35 cellular contexts compared by ENCODE assay signal in the genomic region with DNA sequence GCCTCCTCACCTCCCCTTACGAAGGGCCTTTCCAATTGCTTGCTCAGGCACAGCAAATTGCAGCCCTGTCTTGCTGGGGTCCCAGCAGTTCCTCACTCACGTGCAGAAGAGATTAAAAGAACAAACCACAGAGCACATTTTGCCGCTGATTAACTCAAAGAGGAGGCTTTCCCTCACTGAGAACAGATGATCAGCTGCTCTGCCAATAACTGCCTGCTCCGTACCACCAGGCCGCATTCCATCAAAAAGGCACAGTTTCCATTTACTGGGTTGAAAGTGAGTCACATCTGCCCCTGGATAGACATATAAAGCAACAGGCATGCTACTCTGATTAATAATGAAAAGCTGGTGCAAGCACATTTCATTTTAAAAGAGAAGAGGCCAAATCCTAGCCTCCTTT.
DNase-seq lines count a peak whose midpoint lies in the region; ATAC-seq and TF ChIP-seq lines count a peak whose summit lies in the region.
"Had no signal": no experiment of that assay in that cellular context is flagged by ENCODE, and none has a peak within 500 bp of the region (broad histone marks: within the 10 kb centered on the region; RNA-seq: fewer than 3 reads in every experiment).

No MANE protein-coding gene starts in this region.

- peaks cover 3% of the 10 kb centered on the region for H3K9me3 Mint-ChIP-seq in neural progenitor cell
- no peaks in the 10 kb centered on the region for H3K9me3 Mint-ChIP-seq in progenitor cell of endocrine pancreas (ENCODE audit: low read depth)
- peaks cover 0 to 25% (median 10%) of the 10 kb centered on the region in 11 donors for H3K9me3 Mint-ChIP-seq in naive thymus-derived CD4-positive, alpha-beta T cell

- peaks cover 10% of the 10 kb centered on the region for H3K27me3 Mint-ChIP-seq in neural progenitor cell (ENCODE audit: insufficient read depth, low read depth)
- H3K27me3 Mint-ChIP-seq in progenitor cell of endocrine pancreas: no peaks in the 10 kb centered on the region
- H3K27me3 Mint-ChIP-seq in naive thymus-derived CD4-positive, alpha-beta T cell: no peaks in the 10 kb centered on the region
- H3K27me3 Mint-ChIP-seq: B cell; CD4-positive, alpha-beta memory T cell; CD4-positive, alpha-beta T cell; CD4-positive, CD25-positive, alpha-beta regulatory T cell; CD8-positive, alpha-beta memory T cell had no signal

- H3K9me3 ChIP-seq in SJCRH30 (replicated peaks) (no peaks in the 10 kb centered on the region; the same call in 1 of the 2 replicates), neural progenitor cell (ENCODE audit: low read depth) (no peaks in the 10 kb centered on the region)
- H3K9me3 ChIP-seq in naive thymus-derived CD4-positive, alpha-beta T cell (ENCODE audit: control insufficient read depth in 2 of 3, low read length in 3 of 3): no peaks in the 10 kb centered on the region
- H3K9me3 ChIP-seq: A549; BE2C; BLaER1; BLaER1 treated with 17β-estradiol and CSF1 and Interleukin-3, amounts not matched to agents 10 nM and 100 nM; Caco-2 had no signal

- DNase-seq in SJCRH30 (peak; percentile 81 to 90), astrocyte of the hippocampus (ENCODE audit: low read depth, low spot score) (peak; percentile 56), neural progenitor cell (ENCODE audit: low spot score) (peak; percentile 20), progenitor cell of endocrine pancreas (ENCODE audit: low spot score, unreplicated experiment) (no peak), NCI-H345 treated with DMSO at 0.1 percent for 48 hours (lab: John Stamatoyannopoulos, UW; ENCODE audit: unreplicated experiment) (no peak), iPS-NIHi7 (ENCODE audit: extremely low spot score) (no peak)
- DNase-seq in activated CD8-positive, alpha-beta memory T cell treated with anti-CD3 and anti-CD28 coated beads, Interleukin-2, amount 50 U/mL, for 4 hours: no peak
- no peak for DNase-seq in naive thymus-derived CD4-positive, alpha-beta T cell
- DNase-seq: 8988T; ACHN; AML-193; BE2C; C1 segment of cervical spinal cord; Caco-2; Calu3; CD4-positive, alpha-beta memory T cell; CD4-positive, alpha-beta T cell; CD4-positive, CD25-positive, alpha-beta regulatory T cell; CD8-positive, alpha-beta memory T cell; CD8-positive, alpha-beta T cell; COR-L47; DMS 273 treated with DMSO at 0.1 percent for 48 hours; DMS153; DMS53; DMS79; DMS79 treated with DMSO at 0.1 percent for 48 hours; DND-41; EL had no signal

- H3K79me2 ChIP-seq in neural progenitor cell (ENCODE audit: low read depth): no peaks in the 10 kb centered on the region

- H3K36me3 ChIP-seq in SJCRH30: no peaks in the 10 kb centered on the region
- no peaks in the 10 kb centered on the region for H3K36me3 ChIP-seq in neural progenitor cell
- H3K36me3 ChIP-seq in naive thymus-derived CD4-positive, alpha-beta T cell (ENCODE audit: control insufficient read depth in 2 of 3, insufficient read depth in 3 of 3, low read length in 3 of 3): no peaks in the 10 kb centered on the region
- H3K36me3 ChIP-seq: BE2C; BLaER1; BLaER1 treated with 17β-estradiol and CSF1 and Interleukin-3, amounts not matched to agents 10 nM and 100 nM had no signal

- H3K4me3 Mint-ChIP-seq in neural progenitor cell (no peak overlapping the region), progenitor cell of endocrine pancreas (ENCODE audit: low read depth) (no peak overlapping the region)
- no peak overlapping the region for H3K4me3 Mint-ChIP-seq in naive thymus-derived CD4-positive, alpha-beta T cell
- H3K4me3 Mint-ChIP-seq: B cell; CD14-positive monocyte; CD4-positive, alpha-beta memory T cell; CD4-positive, alpha-beta T cell; CD4-positive, CD25-positive, alpha-beta regulatory T cell; CD8-positive, alpha-beta memory T cell; CD8-positive, alpha-beta T cell had no signal

- H3F3A ChIP-seq in neural progenitor cell (ENCODE audit: low read depth): no peaks in the 10 kb centered on the region

- H3K27me3 ChIP-seq in SJCRH30 (no peaks in the 10 kb centered on the region), neural progenitor cell (no peaks in the 10 kb centered on the region)
- no peaks in the 10 kb centered on the region for H3K27me3 ChIP-seq in naive thymus-derived CD4-positive, alpha-beta T cell (ENCODE audit: control insufficient read depth in 2 of 2, insufficient read depth in 2 of 2, low read length in 2 of 2)
- H3K27me3 ChIP-seq: BE2C; BLaER1; BLaER1 treated with 17β-estradiol and CSF1 and Interleukin-3, amounts not matched to agents 10 nM and 100 nM had no signal

- H3K27ac ChIP-seq in SJCRH30 (peak overlapping the region; percentile 62), neural progenitor cell (no peak overlapping the region)
- H3K27ac ChIP-seq in naive thymus-derived CD4-positive, alpha-beta T cell (ENCODE audit: low read depth, low read length): no peak overlapping the region
- H3K27ac ChIP-seq: 22Rv1; A549; BLaER1; BLaER1 treated with 17β-estradiol and CSF1 and Interleukin-3, amounts not matched to agents 10 nM and 100 nM; C4-2B had no signal

- intact Hi-C loops in naive thymus-derived CD4-positive, alpha-beta T cell (cut with micrococcal nuclease): no loop called here

- peaks cover 13% of the 10 kb centered on the region for H3K4me1 Mint-ChIP-seq in neural progenitor cell
- peaks cover 27% of the 10 kb centered on the region for H3K4me1 Mint-ChIP-seq in progenitor cell of endocrine pancreas (ENCODE audit: low read depth)
- H3K4me1 Mint-ChIP-seq in naive thymus-derived CD4-positive, alpha-beta T cell: peaks cover 0 to 1% (median 0%) of the 10 kb centered on the region in 7 donors
- H3K4me1 Mint-ChIP-seq: B cell; CD14-positive monocyte; CD4-positive, alpha-beta memory T cell; CD4-positive, CD25-positive, alpha-beta regulatory T cell; CD8-positive, alpha-beta memory T cell had no signal

- no peaks in the 10 kb centered on the region for H4K20me1 ChIP-seq in neural progenitor cell (ENCODE audit: low read depth)
- H4K20me1 ChIP-seq: BLaER1; BLaER1 treated with 17β-estradiol and CSF1 and Interleukin-3, amounts not matched to agents 10 nM and 100 nM had no signal

- POLR2A ChIA-PET in naive thymus-derived CD4-positive, alpha-beta T cell (lab: Charles Lee): no interaction called here

- no peak overlapping the region for H3K4me2 ChIP-seq in neural progenitor cell
- H3K4me2 ChIP-seq: A549; BLaER1; BLaER1 treated with 17β-estradiol and CSF1 and Interleukin-3, amounts not matched to agents 10 nM and 100 nM had no signal

- H3K4me1 ChIP-seq in SJCRH30 (peaks cover 37% of the 10 kb centered on the region), neural progenitor cell (no peaks in the 10 kb centered on the region)
- H3K4me1 ChIP-seq in naive thymus-derived CD4-positive, alpha-beta T cell (ENCODE audit: control insufficient read depth in 2 of 2, insufficient read depth in 2 of 2, low read length in 2 of 2): no peaks in the 10 kb centered on the region
- H3K4me1 ChIP-seq: A549, BE2C, BLaER1, Caco-2 had no signal

- H2AFZ ChIP-seq in neural progenitor cell (replicated peaks): no peak overlapping the region

- no peak overlapping the region for H3K9ac ChIP-seq in neural progenitor cell
- H3K9ac ChIP-seq: BLaER1; BLaER1 treated with 17β-estradiol and CSF1 and Interleukin-3, amounts not matched to agents 10 nM and 100 nM had no signal

- H3K4me3 ChIP-seq in SJCRH30 (no peak overlapping the region), neural progenitor cell (no peak overlapping the region)
- no peak overlapping the region for H3K4me3 ChIP-seq in naive thymus-derived CD4-positive, alpha-beta T cell (ENCODE audit: low read length)
- H3K4me3 ChIP-seq: A549; BLaER1; BLaER1 treated with 17β-estradiol and CSF1 and Interleukin-3, amounts not matched to agents 10 nM and 100 nM had no signal

- H3K27ac Mint-ChIP-seq in neural progenitor cell: no peak overlapping the region
- peak overlapping the region; percentile 26 for H3K27ac Mint-ChIP-seq in progenitor cell of endocrine pancreas
- H3K27ac Mint-ChIP-seq in naive thymus-derived CD4-positive, alpha-beta T cell: no peak overlapping the region
- H3K27ac Mint-ChIP-seq: B cell; CD14-positive monocyte; CD4-positive, alpha-beta memory T cell; CD4-positive, alpha-beta T cell; CD4-positive, CD25-positive, alpha-beta regulatory T cell; CD8-positive, alpha-beta memory T cell; CD8-positive, alpha-beta T cell had no signal

- H3K36me3 Mint-ChIP-seq in neural progenitor cell: no peaks in the 10 kb centered on the region
- H3K36me3 Mint-ChIP-seq in progenitor cell of endocrine pancreas (ENCODE audit: insufficient read depth): peaks cover 2% of the 10 kb centered on the region
- no peaks in the 10 kb centered on the region for H3K36me3 Mint-ChIP-seq in naive thymus-derived CD4-positive, alpha-beta T cell
- H3K36me3 Mint-ChIP-seq: CD14-positive monocyte; CD4-positive, alpha-beta memory T cell; CD4-positive, CD25-positive, alpha-beta regulatory T cell; CD8-positive, alpha-beta memory T cell; CD8-positive, alpha-beta T cell had no signal

- TF ChIP-seq CTCF in neural progenitor cell (IDR thresholded peaks at IDR 0.05) (no peak), progenitor cell of endocrine pancreas (IDR thresholded peaks at IDR 0.05; ENCODE audit: unreplicated experiment) (no peak)

- ATAC-seq in naive thymus-derived CD4-positive, alpha-beta T cell: no peak
- ATAC-seq: A549; CD8-positive, alpha-beta T cell had no signal

- CTCF ChIA-PET in naive thymus-derived CD4-positive, alpha-beta T cell (lab: Charles Lee): no interaction called here

Comparison
In these comparisons a context has a peak if more than half of its experiments do, and no peak if none do; other contexts are left out.
1. DNase-seq: peak in SJCRH30 (2 of 2), astrocyte of the hippocampus (single experiment) and neural progenitor cell (single experiment); none in progenitor cell of endocrine pancreas (single experiment), activated CD8-positive, alpha-beta memory T cell treated with anti-CD3 and anti-CD28 coated beads, Interleukin-2, amount 50 U/mL, for 4 hours (single experiment), naive thymus-derived CD4-positive, alpha-beta T cell (0 of 9), NCI-H345 treated with DMSO at 0.1 percent for 48 hours (single experiment) and iPS-NIHi7 (single experiment).